In genomic region chrX:476724-477075, GRCh38 we compare ENCODE assay signal across 21 cellular contexts.
A peak's percentile ranks its signal among the peaks of the same experiment; 100 is the strongest.
DNase-seq lines count a peak whose midpoint lies in the region; ATAC-seq and TF ChIP-seq lines count a peak whose summit lies in the region.
"Had no signal": no experiment of that assay in that cellular context is flagged by ENCODE, and none has a peak within 500 bp of the region (broad histone marks: within the 10 kb centered on the region; RNA-seq: fewer than 3 reads in every experiment).

No MANE protein-coding gene starts in this region.

- no peak overlapping the region for H3K23ac ChIP-seq in trophoblast cell (ENCODE audit: low read length)

- H3K27ac Mint-ChIP-seq in GM23338: no peak overlapping the region
- peak overlapping the region; percentile 81 for H3K27ac Mint-ChIP-seq in endodermal cell
- H3K27ac Mint-ChIP-seq in activated naive CD4-positive, alpha-beta T cell treated with anti-CD3 and anti-CD28 coated beads, Interleukin-2, amount 10 ng/mL, durations not matched to agents 7 days and 5 days: no peak overlapping the region
- H3K27ac Mint-ChIP-seq: CD8-positive, alpha-beta T cell; T-helper 1 cell treated with Interleukin-12 subunit alpha and Interleukin-12 subunit beta and Interleukin-4 antibody, amounts not matched to agents 30 μg/mL and 1 μg/mL, for 36 hours had no signal

- 0 out of 2 replicates have a peak, but pooled peaks cover 4% of the 10 kb centered on the region for H3F3A ChIP-seq in GM23338 (replicated peaks; ENCODE audit: low read depth)

- peaks cover 44% of the 10 kb centered on the region for H3K36me3 Mint-ChIP-seq in GM23338 (ENCODE audit: low read depth)
- peaks cover 9% of the 10 kb centered on the region for H3K36me3 Mint-ChIP-seq in endodermal cell (ENCODE audit: low read depth)
- H3K36me3 Mint-ChIP-seq in activated naive CD4-positive, alpha-beta T cell treated with anti-CD3 and anti-CD28 coated beads, Interleukin-2, amount 10 ng/mL, durations not matched to agents 7 days and 5 days: no peaks in the 10 kb centered on the region
- H3K36me3 Mint-ChIP-seq: CD8-positive, alpha-beta T cell had no signal

- no peak overlapping the region for H2AK5ac ChIP-seq in trophoblast cell (ENCODE audit: low read length)

- no peak overlapping the region for H4K8ac ChIP-seq in trophoblast cell (ENCODE audit: low read depth, low read length)

- DNase-seq in GM23338 (ENCODE audit: low spot score): no peak
- peak; percentile 51 for DNase-seq in RWPE2 (ENCODE audit: low spot score)
- peak; percentile 32 for DNase-seq in endodermal cell
- DNase-seq in trophoblast cell: peak; percentile 1 to 3
- DNase-seq in COLO668 (lab: John Stamatoyannopoulos, UW; ENCODE audit: unreplicated experiment): no peak
- no peak for DNase-seq in activated naive CD4-positive, alpha-beta T cell treated with anti-CD3 and anti-CD28 coated beads, Interleukin-2, amount 10 ng/mL, durations not matched to agents 7 days and 5 days
- DNase-seq in OCI-M1 (lab: John Stamatoyannopoulos, UW): no peak
- no peak for DNase-seq in tibial nerve (ENCODE audit: low spot score in 2 of 2)
- DNase-seq: C1 segment of cervical spinal cord; CD8-positive, alpha-beta T cell; DMS79 treated with DMSO at 0.1 percent for 48 hours; HCEC 1CT; Kasumi-1; NCI-H1105; NCI-H2029 treated with DMSO at 0.1 percent for 48 hours; NCI-H526 treated with DMSO at 0.1 percent for 48 hours; RPMI8226; SHP77; SW 1271 had no signal

- H3K79me1 ChIP-seq in trophoblast cell (ENCODE audit: low read length): no peaks in the 10 kb centered on the region

- H3K9me3 Mint-ChIP-seq in GM23338 (peaks cover 79% of the 10 kb centered on the region), endodermal cell (peaks cover 45% of the 10 kb centered on the region)
- peaks cover 17% of the 10 kb centered on the region for H3K9me3 Mint-ChIP-seq in activated naive CD4-positive, alpha-beta T cell treated with anti-CD3 and anti-CD28 coated beads, Interleukin-2, amount 10 ng/mL, durations not matched to agents 7 days and 5 days

- TF ChIP-seq EP300 in tibial nerve (IDR thresholded peaks at IDR 0.05): no peak

- H3K9ac ChIP-seq in endodermal cell (ENCODE audit: extremely low read depth, low read length, poor library complexity, severe bottlenecking): peak overlapping the region; percentile 73
- no peak overlapping the region for H3K9ac ChIP-seq in trophoblast cell (ENCODE audit: low read length)

- no peak overlapping the region for H3K4me3 ChIP-seq in GM23338
- H3K4me3 ChIP-seq in RWPE2 (ENCODE audit: severe bottlenecking): no peak overlapping the region
- no peak overlapping the region for H3K4me3 ChIP-seq in endodermal cell (ENCODE audit: low read length)
- no peak overlapping the region for H3K4me3 ChIP-seq in trophoblast cell (ENCODE audit: low read depth, low read length)
- no peak overlapping the region for H3K4me3 ChIP-seq in tibial nerve
- H3K4me3 ChIP-seq: K562 had no signal

- H3K4me3 Mint-ChIP-seq in GM23338 (no peak overlapping the region), endodermal cell (no peak overlapping the region)
- no peak overlapping the region for H3K4me3 Mint-ChIP-seq in activated naive CD4-positive, alpha-beta T cell treated with anti-CD3 and anti-CD28 coated beads, Interleukin-2, amount 10 ng/mL, durations not matched to agents 7 days and 5 days
- H3K4me3 Mint-ChIP-seq: CD8-positive, alpha-beta T cell; T-helper 1 cell treated with Interleukin-12 subunit alpha and Interleukin-12 subunit beta and Interleukin-4 antibody, amounts not matched to agents 30 μg/mL and 1 μg/mL, for 36 hours had no signal

- H3K9me3 ChIP-seq in RWPE2 (ENCODE audit: severe bottlenecking) (peaks cover 15% of the 10 kb centered on the region), endodermal cell (ENCODE audit: control insufficient read depth, low read length) (peaks cover 22% of the 10 kb centered on the region), trophoblast cell (ENCODE audit: insufficient read depth, low read depth, low read length) (peaks cover 14% of the 10 kb centered on the region), tibial nerve (peaks cover 0 to 22% (median 0%) of the 10 kb centered on the region in 4 donors)

- H3K79me2 ChIP-seq in GM23338 (replicated peaks; ENCODE audit: insufficient read depth) (no peaks in the 10 kb centered on the region), trophoblast cell (ENCODE audit: control insufficient read depth, insufficient read depth, low read length, poor library complexity) (no peaks in the 10 kb centered on the region)

- H2AFZ ChIP-seq in GM23338 (no peak overlapping the region), trophoblast cell (ENCODE audit: insufficient read depth, low read length, poor library complexity) (no peak overlapping the region)

- H4K91ac ChIP-seq in trophoblast cell (ENCODE audit: low read depth, low read length): no peak overlapping the region

- H3K36me3 ChIP-seq in GM23338 (ENCODE audit: insufficient read depth) (no peaks in the 10 kb centered on the region), RWPE2 (ENCODE audit: low read depth) (no peaks in the 10 kb centered on the region), endodermal cell (ENCODE audit: control insufficient read depth, insufficient read depth, low read length) (no peaks in the 10 kb centered on the region), trophoblast cell (ENCODE audit: control insufficient read depth in 1 of 2, insufficient read depth in 2 of 2, low read length in 2 of 2) (no peaks in the 10 kb centered on the region), tibial nerve (no peaks in the 10 kb centered on the region)

- H3K18ac ChIP-seq in trophoblast cell (ENCODE audit: low read length): no peak overlapping the region

- TF ChIP-seq CTCF in GM23338 (conservative IDR thresholded peaks at IDR 0.05; ENCODE audit: low read depth in 2 of 2) (no peak), RWPE2 (IDR thresholded peaks at IDR 0.05; ENCODE audit: poor library complexity, severe bottlenecking) (no peak), endodermal cell (conservative IDR thresholded peaks at IDR 0.05) (no peak), tibial nerve (IDR thresholded peaks at IDR 0.05) (no peak)

- no peak overlapping the region for H3K4ac ChIP-seq in trophoblast cell (ENCODE audit: low read depth, low read length)

- no peak overlapping the region for H2BK120ac ChIP-seq in trophoblast cell (ENCODE audit: insufficient read depth, low read length, poor library complexity)

- no peak for TF ChIP-seq POLR2A in tibial nerve (IDR thresholded peaks at IDR 0.05)

- H3K27ac ChIP-seq in GM23338 (ENCODE audit: low read depth): peak overlapping the region; percentile 68; the same call in 1 of the 2 replicates
- H3K27ac ChIP-seq in RWPE2 (ENCODE audit: poor library complexity, severe bottlenecking): no peak overlapping the region
- H3K27ac ChIP-seq in endodermal cell (ENCODE audit: low read depth, low read length): peak overlapping the region; percentile 68
- no peak overlapping the region for H3K27ac ChIP-seq in trophoblast cell (ENCODE audit: low read depth, low read length)
- no peak overlapping the region for H3K27ac ChIP-seq in tibial nerve

- H3K4me1 ChIP-seq in GM23338 (ENCODE audit: insufficient read depth) (peaks cover 13% of the 10 kb centered on the region), RWPE2 (ENCODE audit: insufficient read depth, poor library complexity, severe bottlenecking) (no peaks in the 10 kb centered on the region), endodermal cell (ENCODE audit: control insufficient read depth, insufficient read depth, low read length) (no peaks in the 10 kb centered on the region), trophoblast cell (ENCODE audit: control insufficient read depth in 1 of 2, insufficient read depth in 2 of 2, low read length in 2 of 2) (no peaks in the 10 kb centered on the region), tibial nerve (no peaks in the 10 kb centered on the region)

- H4K12ac ChIP-seq in trophoblast cell (ENCODE audit: low read depth, low read length): no peak overlapping the region

- no peaks in the 10 kb centered on the region for H4K20me1 ChIP-seq in GM23338 (replicated peaks; ENCODE audit: insufficient read depth)

- no peak overlapping the region for H2BK12ac ChIP-seq in trophoblast cell (ENCODE audit: low read length)

- WGBS in endodermal cell (ENCODE audit: insufficient coverage in 1 of 2, insufficient read length in 1 of 2), 2 experiments: 92 to 94% methylated on average over 15 to 21 of the region's 21 CpGs
- no CpG with 5 or more reads among the region's 21 CpGs for WGBS in trophoblast cell (ENCODE audit: extremely low coverage, insufficient coverage, insufficient read length)
- WGBS in tibial nerve, 2 donors: 75 to 76% methylated on average over 21 of the region's 21 CpGs

- H3K27me3 Mint-ChIP-seq in GM23338 (ENCODE audit: insufficient read depth, low read depth, poor library complexity): peaks cover 11% of the 10 kb centered on the region
- peaks cover 7% of the 10 kb centered on the region for H3K27me3 Mint-ChIP-seq in endodermal cell (ENCODE audit: insufficient read depth)
- no peaks in the 10 kb centered on the region for H3K27me3 Mint-ChIP-seq in activated naive CD4-positive, alpha-beta T cell treated with anti-CD3 and anti-CD28 coated beads, Interleukin-2, amount 10 ng/mL, durations not matched to agents 7 days and 5 days

- no peak overlapping the region for H3K4me2 ChIP-seq in GM23338
- H3K4me2 ChIP-seq in trophoblast cell (ENCODE audit: low read length): no peak overlapping the region

- H3K27me3 ChIP-seq in GM23338 (ENCODE audit: insufficient read depth) (no peaks in the 10 kb centered on the region), RWPE2 (ENCODE audit: insufficient read depth, poor library complexity, severe bottlenecking) (no peaks in the 10 kb centered on the region), endodermal cell (ENCODE audit: control insufficient read depth, insufficient read depth, low read length, poor library complexity, severe bottlenecking) (no peaks in the 10 kb centered on the region), trophoblast cell (ENCODE audit: insufficient read depth, low read length) (no peaks in the 10 kb centered on the region), tibial nerve (no peaks in the 10 kb centered on the region)

- CTCF ChIA-PET in activated naive CD4-positive, alpha-beta T cell treated with anti-CD3 and anti-CD28 coated beads, Interleukin-2, amount 10 ng/mL, durations not matched to agents 7 days and 5 days (lab: Charles Lee): no interaction called here

- H3K4me1 Mint-ChIP-seq in GM23338: no peaks in the 10 kb centered on the region
- H3K4me1 Mint-ChIP-seq in endodermal cell: peaks cover 9% of the 10 kb centered on the region
- no peaks in the 10 kb centered on the region for H3K4me1 Mint-ChIP-seq in activated naive CD4-positive, alpha-beta T cell treated with anti-CD3 and anti-CD28 coated beads, Interleukin-2, amount 10 ng/mL, durations not matched to agents 7 days and 5 days

- no peak overlapping the region for H2BK5ac ChIP-seq in trophoblast cell (ENCODE audit: low read depth, low read length, poor library complexity)

- ATAC-seq in GM23338 (no peak), RWPE2 (ENCODE audit: low read depth) (no peak)
- ATAC-seq: CD8-positive, alpha-beta T cell had no signal

- no peak overlapping the region for H3K14ac ChIP-seq in trophoblast cell (ENCODE audit: low read length)

- no peaks in the 10 kb centered on the region for H3K9me2 ChIP-seq in GM23338 (ENCODE audit: insufficient read depth)

TF ChIP-seq in GM23338, 12 proteins besides CTCF, POLR2A, EP300 and RAD21 (continues in another document):
- TF ChIP-seq ZNF331 (CRISPR knock-in tag; IDR thresholded peaks at IDR 0.05; ENCODE audit: low read depth): no peak
- no peak for TF ChIP-seq ZNF114 (CRISPR knock-in tag; IDR thresholded peaks at IDR 0.05)
- TF ChIP-seq EZH2 (IDR thresholded peaks at IDR 0.05; ENCODE audit: low read depth, unreplicated experiment): no peak

Comparison
In these comparisons a context has a peak if more than half of its experiments do, and no peak if none do; other contexts are left out.
1. DNase-seq: peak in RWPE2 (single experiment), endodermal cell (single experiment) and trophoblast cell (2 of 2); none in GM23338 (single experiment), COLO668 (single experiment), activated naive CD4-positive, alpha-beta T cell treated with anti-CD3 and anti-CD28 coated beads, Interleukin-2, amount 10 ng/mL, durations not matched to agents 7 days and 5 days (single experiment), OCI-M1 (single experiment) and tibial nerve (0 of 2).
2. H3K27ac ChIP-seq: peak in GM23338 (single experiment) and endodermal cell (single experiment); none in RWPE2 (single experiment), trophoblast cell (single experiment) and tibial nerve (0 of 4).